Comparison of ENCODE assay signal across 23 cellular contexts in the genomic region with DNA sequence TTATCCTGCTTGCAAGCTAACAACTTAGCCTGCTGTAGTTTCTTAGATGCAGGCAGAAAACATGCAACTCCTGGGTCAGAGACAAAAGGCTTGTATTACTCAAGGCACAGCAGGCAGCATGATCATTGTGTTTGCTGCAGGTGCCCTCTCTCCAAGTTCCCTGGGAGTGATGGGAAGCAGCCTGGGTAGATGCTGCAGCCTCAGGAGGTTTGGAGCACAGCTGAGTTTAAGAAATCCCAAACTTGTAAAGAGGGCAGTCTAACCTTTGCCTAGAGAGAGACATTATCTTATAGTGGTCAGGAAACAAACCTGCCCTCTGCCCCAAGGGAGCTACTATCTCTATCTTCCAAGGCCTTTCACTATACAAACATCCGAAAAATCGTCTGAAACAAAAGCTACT.
DNase-seq lines count a peak whose midpoint lies in the region; ATAC-seq, FAIRE-seq and TF ChIP-seq lines count a peak whose summit lies in the region.
"Had no signal": no experiment of that assay in that cellular context is flagged by ENCODE, and none has a peak within 500 bp of the region (broad histone marks: within the 10 kb centered on the region; RNA-seq: fewer than 3 reads in every experiment).

No MANE protein-coding gene starts in this region.

- H3K4me1 ChIP-seq in HepG2 (ENCODE audit: insufficient read depth, low read length) (peaks cover 8% of the 10 kb centered on the region; the same call in 1 of the 2 replicates), right lobe of liver (no peaks in the 10 kb centered on the region)
- no peaks in the 10 kb centered on the region for H3K4me1 ChIP-seq in CD4-positive, alpha-beta memory T cell (ENCODE audit: insufficient read depth, low read length)
- H3K4me1 ChIP-seq: BE2C, HAP-1 had no signal

- TF ChIP-seq CTCF in HepG2 (CRISPR knock-in tag; IDR thresholded peaks at IDR 0.05) (no peak), right lobe of liver (IDR thresholded peaks at IDR 0.05) (no peak), GM10248 (IDR thresholded peaks at IDR 0.05; ENCODE audit: control extremely low read depth, extremely low read depth, low read depth, missing control alignments) (no peak)

- H3K27ac ChIP-seq in HepG2 (ENCODE audit: extremely low read length, insufficient read depth, low read length): no peak overlapping the region
- no peak overlapping the region for H3K27ac ChIP-seq in right lobe of liver
- H3K27ac ChIP-seq in CD4-positive, alpha-beta memory T cell (ENCODE audit: low read depth, low read length): no peak overlapping the region

- CTCF ChIA-PET in HepG2 (lab: Yijun Ruan, JAX; ENCODE audit: low intra/inter-chr PET ratio, low total read pairs) (no interaction called here), GM10248 (lab: Yijun Ruan, JAX) (interaction anchor here (0.7 kb wide), 1 partner anchor 10 kb away, joined by 3 read pairs; no protein-coding TSS in a partner anchor)
- CTCF ChIA-PET in CD4-positive, alpha-beta memory T cell (lab: Charles Lee; ENCODE audit: partially characterized antibody): no interaction called here

- no peaks in the 10 kb centered on the region for H4K20me1 ChIP-seq in HepG2 (ENCODE audit: insufficient read depth, low read length)

- TF ChIP-seq POLR2A in HepG2 (IDR thresholded peaks at IDR 0.05; ENCODE audit: insufficient read depth in 1 of 2, low read depth in 2 of 2, low read length in 2 of 2): no peak
- no peak for TF ChIP-seq POLR2A in right lobe of liver (IDR thresholded peaks at IDR 0.05)

- peak; percentile 22; the same call in 1 of the 3 replicates for ATAC-seq in HepG2
- ATAC-seq in right lobe of liver: no peak
- ATAC-seq: K562, SK-N-SH treated with all-trans-retinoic acid at 6 μM for 48 hours had no signal

- peaks cover 57% of the 10 kb centered on the region for H3K27me3 Mint-ChIP-seq in activated naive CD8-positive, alpha-beta T cell treated with anti-CD3 and anti-CD28 coated beads for 36 hours
- peaks cover 3 to 7% of the 10 kb centered on the region in 2 donors for H3K27me3 Mint-ChIP-seq in CD4-positive, alpha-beta memory T cell

- H3K4me2 ChIP-seq in HepG2 (ENCODE audit: low read depth, low read length): no peak overlapping the region

- WGBS in HepG2 (ENCODE audit: low lambda C conversion rate): 0% methylated on average over 2 of the region's 2 CpGs
- WGBS in right lobe of liver (ENCODE audit: insufficient coverage, low coverage, low lambda C conversion rate, missing lambda C conversion rate): 30% methylated on average over 2 of the region's 2 CpGs

- no peak for TF ChIP-seq RAD21 in HepG2 (CRISPR knock-in tag; IDR thresholded peaks at IDR 0.05)

- no peaks in the 10 kb centered on the region for H3K36me3 Mint-ChIP-seq in activated naive CD8-positive, alpha-beta T cell treated with anti-CD3 and anti-CD28 coated beads for 36 hours
- no peaks in the 10 kb centered on the region for H3K36me3 Mint-ChIP-seq in CD4-positive, alpha-beta memory T cell
- H3K36me3 Mint-ChIP-seq: CD4-positive, CD25-positive, alpha-beta regulatory T cell had no signal

- POLR2A ChIA-PET in HepG2 (lab: Yijun Ruan, JAX) (no interaction called here), GM10248 (lab: Yijun Ruan, JAX) (no interaction called here)
- POLR2A ChIA-PET in CD4-positive, alpha-beta memory T cell (lab: Charles Lee; ENCODE audit: partially characterized antibody): no interaction called here

- TF ChIP-seq EP300 in HepG2 (IDR thresholded peaks at IDR 0.05; ENCODE audit: low read depth in 2 of 2, low read length in 2 of 2) (no peak), HepG2 (CRISPR knock-in tag; IDR thresholded peaks at IDR 0.05; ENCODE audit: borderline replicate concordance) (no peak)

- H3K4me3 Mint-ChIP-seq in activated naive CD8-positive, alpha-beta T cell treated with anti-CD3 and anti-CD28 coated beads for 36 hours: no peak overlapping the region
- no peak overlapping the region for H3K4me3 Mint-ChIP-seq in CD4-positive, alpha-beta memory T cell
- H3K4me3 Mint-ChIP-seq: CD4-positive, CD25-positive, alpha-beta regulatory T cell had no signal

- H3K4me3 ChIP-seq in HepG2 (replicated peaks in 1 of 3; ENCODE audit: insufficient read depth in 1 of 3, low read depth in 2 of 3, low read length in 3 of 3): no peak overlapping the region
- no peak overlapping the region for H3K4me3 ChIP-seq in right lobe of liver
- H3K4me3 ChIP-seq in CD4-positive, alpha-beta memory T cell (ENCODE audit: low read length in 2 of 2): no peak overlapping the region
- H3K4me3 ChIP-seq: HAP-1, K562 had no signal

- no peak for FAIRE-seq in HepG2 (lab: Jason Lieb, UNC)
- FAIRE-seq: A204.1, GM12892, K562 had no signal

- DNase-seq in HepG2 (ENCODE audit: low spot score) (peak; percentile 21), right lobe of liver (no peak), brain pericyte (ENCODE audit: low read depth, low spot score) (peak; percentile 7), iPS-NIHi7 (ENCODE audit: extremely low spot score) (peak; percentile 41), D341Med (ENCODE audit: low spot score) (no peak), GM10248 (ENCODE audit: extremely low spot score) (no peak)
- no peak for DNase-seq in activated naive CD8-positive, alpha-beta T cell treated with anti-CD3 and anti-CD28 coated beads for 36 hours
- no peak for DNase-seq in CD4-positive, alpha-beta memory T cell
- DNase-seq: BE2C; Caco-2; CD4-positive, CD25-positive, alpha-beta regulatory T cell; NCI-H1105; NCI-H1694; NCI-H2081 treated with DMSO at 0.1 percent for 48 hours; NCI-H510A; NCI-H774; OCI-M1; SHP77 treated with DMSO at 0.1 percent for 48 hours had no signal

- no peaks in the 10 kb centered on the region for H3K79me2 ChIP-seq in HepG2 (ENCODE audit: insufficient read depth, low read length)

- peaks cover 0 to 5% of the 10 kb centered on the region in 2 experiments; a peak in 1 of 5 replicates for H3K27me3 ChIP-seq in HepG2 (ENCODE audit: control insufficient read depth in 1 of 2, insufficient read depth in 2 of 2, low read length in 2 of 2)
- no peaks in the 10 kb centered on the region for H3K27me3 ChIP-seq in right lobe of liver
- no peaks in the 10 kb centered on the region for H3K27me3 ChIP-seq in CD4-positive, alpha-beta memory T cell (ENCODE audit: insufficient read depth, low read length)

- H3K9me3 ChIP-seq in HepG2 (ENCODE audit: low read length) (no peaks in the 10 kb centered on the region), right lobe of liver (no peaks in the 10 kb centered on the region)
- no peaks in the 10 kb centered on the region for H3K9me3 ChIP-seq in CD4-positive, alpha-beta memory T cell (ENCODE audit: control insufficient read depth in 1 of 2, low read length in 2 of 2)
- H3K9me3 ChIP-seq: Caco-2, HAP-1 had no signal

- H2AFZ ChIP-seq in HepG2 (ENCODE audit: low read length): no peak overlapping the region

- no peaks in the 10 kb centered on the region for H3K9me3 Mint-ChIP-seq in activated naive CD8-positive, alpha-beta T cell treated with anti-CD3 and anti-CD28 coated beads for 36 hours
- peaks cover 0 to 3% (median 0%) of the 10 kb centered on the region in 8 donors for H3K9me3 Mint-ChIP-seq in CD4-positive, alpha-beta memory T cell

- in situ Hi-C loops in HepG2 (cut with HindIII; ENCODE audit: extremely low pct_ligation_motif_present, low pct_unique_long_range_greater_than_20kb): no loop called here

- intact Hi-C loops in HepG2 (cut with micrococcal nuclease; ENCODE audit: unreplicated experiment): no loop called here
- intact Hi-C loops in right lobe of liver (cut with DNase I): no loop called here
- intact Hi-C loops in CD4-positive, alpha-beta memory T cell (cut with micrococcal nuclease): no loop called here

- no peak overlapping the region for H3K9ac ChIP-seq in HepG2 (ENCODE audit: insufficient read depth, low read depth, low read length)

- H3K36me3 ChIP-seq in HepG2 (replicated peaks in 1 of 2; ENCODE audit: control insufficient read depth in 1 of 2, insufficient read depth in 2 of 2, low read length in 2 of 2) (no peaks in the 10 kb centered on the region), right lobe of liver (no peaks in the 10 kb centered on the region)
- no peaks in the 10 kb centered on the region for H3K36me3 ChIP-seq in CD4-positive, alpha-beta memory T cell (ENCODE audit: insufficient read depth, low read length)
- H3K36me3 ChIP-seq: BE2C, HAP-1 had no signal

- peaks cover 24% of the 10 kb centered on the region for H3K4me1 Mint-ChIP-seq in activated naive CD8-positive, alpha-beta T cell treated with anti-CD3 and anti-CD28 coated beads for 36 hours
- no peaks in the 10 kb centered on the region for H3K4me1 Mint-ChIP-seq in CD4-positive, alpha-beta memory T cell
- H3K4me1 Mint-ChIP-seq: CD4-positive, CD25-positive, alpha-beta regulatory T cell had no signal

- BruUV-seq in HepG2 (replicated peaks; lab: Mats Ljungman, UMichigan): no TSS peak

- H3K27ac Mint-ChIP-seq in activated naive CD8-positive, alpha-beta T cell treated with anti-CD3 and anti-CD28 coated beads for 36 hours: no peak overlapping the region
- H3K27ac Mint-ChIP-seq in CD4-positive, alpha-beta memory T cell: no peak overlapping the region
- H3K27ac Mint-ChIP-seq: CD4-positive, CD25-positive, alpha-beta regulatory T cell had no signal

TF ChIP-seq in HepG2, 621 proteins besides CTCF, POLR2A, EP300 and RAD21:
- TF ChIP-seq NFYB (CRISPR knock-in tag; IDR thresholded peaks at IDR 0.05): no peak
- TF ChIP-seq EEA1 (CRISPR knock-in tag; IDR thresholded peaks at IDR 0.05; ENCODE audit: borderline replicate concordance): no peak
- no peak for TF ChIP-seq ZNF253 (CRISPR knock-in tag; IDR thresholded peaks at IDR 0.05; ENCODE audit: borderline replicate concordance)
- no peak for TF ChIP-seq SOX13 (IDR thresholded peaks at IDR 0.05)
- TF ChIP-seq SOX13 (CRISPR knock-in tag; conservative IDR thresholded peaks at IDR 0.05 in 1 of 2, IDR thresholded peaks at IDR 0.05 in 1 of 2): 0 out of 4 replicates have a peak, but pooled peaks of 1 of the 2 experiments have one; percentile 4
- no peak for TF ChIP-seq ZBTB1 (CRISPR knock-in tag; IDR thresholded peaks at IDR 0.05; ENCODE audit: borderline replicate concordance)

Comparison
In these comparisons a context has a peak if more than half of its experiments do, and no peak if none do; other contexts are left out.
1. DNase-seq: peak in HepG2 (single experiment), brain pericyte (single experiment) and iPS-NIHi7 (single experiment); none in right lobe of liver (0 of 3), activated naive CD8-positive, alpha-beta T cell treated with anti-CD3 and anti-CD28 coated beads for 36 hours (single experiment), D341Med (single experiment), CD4-positive, alpha-beta memory T cell (0 of 5) and GM10248 (single experiment).